Comparison of ENCODE assay signal across 8 cellular contexts in genomic region chr20:50932016-50932338, GRCh38. TPM values are rescaled to one million over a fixed set of nuclear protein-coding genes. Genes with fewer than 3 reads are reported as not detected.
A peak's percentile ranks its signal among the peaks of the same experiment; 100 is the strongest.
DNase-seq lines count a peak whose midpoint lies in the region; ATAC-seq and TF ChIP-seq lines count a peak whose summit lies in the region.

No MANE protein-coding gene starts in this region.

- H3K27me3 ChIP-seq in CD4-positive, CD25-positive, alpha-beta regulatory T cell (ENCODE audit: control insufficient read depth, insufficient read depth, low read length): no peaks in the 10 kb centered on the region

- peak overlapping the region; percentile 92 to 99 (median 99) for H3K27ac Mint-ChIP-seq in CD4-positive, CD25-positive, alpha-beta regulatory T cell
- H3K27ac Mint-ChIP-seq in chondrocyte (ENCODE audit: unreplicated experiment) (peak overlapping the region; percentile 77), nephron progenitor cell (peak overlapping the region; percentile 59)

- H3K9me3 Mint-ChIP-seq in CD4-positive, CD25-positive, alpha-beta regulatory T cell: peaks cover 0 to 2% (median 0%) of the 10 kb centered on the region in 7 donors
- H3K9me3 Mint-ChIP-seq in chondrocyte (ENCODE audit: low read depth): no peaks in the 10 kb centered on the region
- no peaks in the 10 kb centered on the region for H3K9me3 Mint-ChIP-seq in nephron progenitor cell

- peak overlapping the region; percentile 91 to 97 (median 94) for H3K4me3 Mint-ChIP-seq in CD4-positive, CD25-positive, alpha-beta regulatory T cell
- H3K4me3 Mint-ChIP-seq in chondrocyte (ENCODE audit: unreplicated experiment) (peak overlapping the region; percentile 76), nephron progenitor cell (peak overlapping the region; percentile 58)

- H3K4me1 ChIP-seq in CD4-positive, CD25-positive, alpha-beta regulatory T cell (ENCODE audit: control insufficient read depth, insufficient read depth, low read length, poor library complexity, severe bottlenecking): peaks cover 36% of the 10 kb centered on the region

- no peaks in the 10 kb centered on the region for H3K9me3 ChIP-seq in CD4-positive, CD25-positive, alpha-beta regulatory T cell (ENCODE audit: control insufficient read depth in 2 of 2, low read length in 2 of 2)
- no peaks in the 10 kb centered on the region for H3K9me3 ChIP-seq in KOPT-K1 (ENCODE audit: insufficient read depth, low read length, poor library complexity, severe bottlenecking)

- H3K4me1 Mint-ChIP-seq in CD4-positive, CD25-positive, alpha-beta regulatory T cell: peaks cover 13 to 41% (median 36%) of the 10 kb centered on the region in 4 donors
- peaks cover 37% of the 10 kb centered on the region for H3K4me1 Mint-ChIP-seq in chondrocyte (ENCODE audit: low read depth)
- H3K4me1 Mint-ChIP-seq in nephron progenitor cell: peaks cover 28% of the 10 kb centered on the region

- DNase-seq in CD4-positive, CD25-positive, alpha-beta regulatory T cell: no peak
- no peak for DNase-seq in chondrocyte (ENCODE audit: low spot score)
- no peak for DNase-seq in nephron progenitor cell

- peaks cover 14% of the 10 kb centered on the region for H3K27me3 Mint-ChIP-seq in CD4-positive, CD25-positive, alpha-beta regulatory T cell
- H3K27me3 Mint-ChIP-seq in chondrocyte (ENCODE audit: low read depth) (no peaks in the 10 kb centered on the region), nephron progenitor cell (ENCODE audit: low read depth, poor library complexity) (peaks cover 3% of the 10 kb centered on the region)

- peaks cover 39% of the 10 kb centered on the region for H3K36me3 ChIP-seq in CD4-positive, CD25-positive, alpha-beta regulatory T cell (ENCODE audit: control insufficient read depth, insufficient read depth, low read length)
- H3K36me3 ChIP-seq in KOPT-K1 (ENCODE audit: insufficient read depth, low read length): peaks cover 65% of the 10 kb centered on the region

- H3K4me3 ChIP-seq in CD4-positive, CD25-positive, alpha-beta regulatory T cell (ENCODE audit: low read depth, low read length): peak overlapping the region; percentile 45

- H3K27ac ChIP-seq in CD4-positive, CD25-positive, alpha-beta regulatory T cell (ENCODE audit: insufficient read depth, low read length, poor library complexity, severe bottlenecking): peak overlapping the region; percentile 99
- peak overlapping the region; percentile 71 for H3K27ac ChIP-seq in KOPT-K1 (ENCODE audit: low read depth, low read length, poor library complexity, severe bottlenecking)

- TF ChIP-seq CTCF in chondrocyte (IDR thresholded peaks at IDR 0.05): no peak
- TF ChIP-seq CTCF in nephron progenitor cell (IDR thresholded peaks at IDR 0.05): no peak

- H3K36me3 Mint-ChIP-seq in CD4-positive, CD25-positive, alpha-beta regulatory T cell: peaks cover 19% of the 10 kb centered on the region
- peaks cover 8% of the 10 kb centered on the region for H3K36me3 Mint-ChIP-seq in chondrocyte (ENCODE audit: low read depth)
- H3K36me3 Mint-ChIP-seq in nephron progenitor cell (ENCODE audit: low read depth): peaks cover 68% of the 10 kb centered on the region

- ATAC-seq in CD4-positive, CD25-positive, alpha-beta regulatory T cell (ENCODE audit: low read depth in 2 of 2): no peak
- ATAC-seq in HG03139 (IDR thresholded peaks at IDR 0.05; ENCODE audit: unreplicated experiment) (no peak), GM21529 (IDR thresholded peaks at IDR 0.05; ENCODE audit: unreplicated experiment) (no peak), HG02938 (IDR thresholded peaks at IDR 0.05; ENCODE audit: unreplicated experiment) (no peak), GM18907 (IDR thresholded peaks at IDR 0.05; ENCODE audit: unreplicated experiment) (no peak)

RNA-seq across cellular contexts. Expression of gene ADNP, which starts 0.7 kb away (rescaled TPM):
- 61.5 TPM for total RNA-seq in CD4-positive, CD25-positive, alpha-beta regulatory T cell
- 1 to 10 TPM; 4.9 to 8.2 (median 6.5) TPM for polyA plus RNA-seq in CD4-positive, CD25-positive, alpha-beta regulatory T cell
- total RNA-seq in chondrocyte: 56.8 to 60.2 TPM (median 58.9 TPM) in 3 replicates

RNA-seq across cellular contexts. Expression of gene DPM1, which starts 26.4 kb away (rescaled TPM):
- total RNA-seq in CD4-positive, CD25-positive, alpha-beta regulatory T cell: 34.3 TPM
- 10 to 100 TPM; 55.9 to 82.0 (median 75.1) TPM for polyA plus RNA-seq in CD4-positive, CD25-positive, alpha-beta regulatory T cell
- 37.7 to 40.5 TPM (median 39.9 TPM) in 3 replicates for total RNA-seq in chondrocyte

RNA-seq across cellular contexts. Expression of gene MOCS3, which starts 26.6 kb away (rescaled TPM):
- total RNA-seq in CD4-positive, CD25-positive, alpha-beta regulatory T cell: 2.7 TPM
- polyA plus RNA-seq in CD4-positive, CD25-positive, alpha-beta regulatory T cell: 1 to 10 TPM; 2.8 to 7.0 (median 5.1) TPM
- total RNA-seq in chondrocyte: 4.3 to 4.6 TPM (median 4.4 TPM) in 3 replicates
